Comparison of ENCODE assay signal across 8 cellular contexts in the genomic region with DNA sequence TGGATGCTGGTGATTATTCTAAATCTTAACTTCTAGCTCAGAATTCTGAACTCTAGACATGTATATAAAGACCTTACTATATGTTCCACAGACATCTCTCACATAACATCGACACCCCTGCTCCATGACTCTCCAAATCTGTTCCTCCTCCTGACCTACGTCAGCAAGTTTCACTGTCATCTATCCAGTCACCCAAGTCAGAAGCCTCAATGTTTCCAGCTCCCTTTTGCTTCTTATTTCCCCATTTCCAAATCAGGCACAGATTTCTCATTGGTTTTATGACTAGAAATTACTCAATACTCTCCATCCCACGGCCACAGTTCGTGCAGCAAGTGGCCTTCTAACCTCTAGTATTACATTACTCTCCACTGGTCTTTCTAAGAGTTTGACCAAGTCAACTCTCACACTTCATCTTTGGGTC. TPM values are rescaled to one million over a fixed set of nuclear protein-coding genes. Genes with fewer than 3 reads are reported as not detected.
DNase-seq lines count a peak whose midpoint lies in the region; ATAC-seq and TF ChIP-seq lines count a peak whose summit lies in the region.

No MANE protein-coding gene starts in this region.

- intact Hi-C loops in sciatic nerve (cut with DNase I) = no loop called here

- POLR2A ChIA-PET in activated CD4-positive, alpha-beta memory T cell treated with anti-CD3 and anti-CD28 coated beads, Interleukin-2, amount 10 ng/mL, durations not matched to agents 7 days and 5 days (lab: Charles Lee) = interaction anchor here (0.8 to 1.2 kb wide), 3 partner anchors 18 to 27 kb away, joined by 3 to 5 read pairs (median 3); no protein-coding TSS in a partner anchor

- DNase-seq in AG09309 (ENCODE audit: low read depth) (peak; percentile 51), sciatic nerve (ENCODE audit: low spot score) (no peak), NCI-H1048 (lab: John Stamatoyannopoulos, UW) (no peak), iPS-NIHi7 (ENCODE audit: extremely low spot score) (no peak), ACHN (no peak)
- DNase-seq in activated CD4-positive, alpha-beta memory T cell treated with anti-CD3 and anti-CD28 coated beads, Interleukin-2, amount 10 ng/mL, durations not matched to agents 7 days and 5 days = no peak

- H3K36me3 Mint-ChIP-seq in activated CD4-positive, alpha-beta memory T cell treated with anti-CD3 and anti-CD28 coated beads, Interleukin-2, amount 10 ng/mL, durations not matched to agents 7 days and 5 days (ENCODE audit: low read depth) = peaks cover 42% of the 10 kb centered on the region

- no peak overlapping the region for H3K4me3 Mint-ChIP-seq in activated CD4-positive, alpha-beta memory T cell treated with anti-CD3 and anti-CD28 coated beads, Interleukin-2, amount 10 ng/mL, durations not matched to agents 7 days and 5 days

- no peak overlapping the region for H3K4me3 ChIP-seq in AG09309 (ENCODE audit: control insufficient read depth, low read depth, low read length)

- ATAC-seq in GM18861 (IDR thresholded peaks at IDR 0.05; ENCODE audit: unreplicated experiment) (peak; percentile 35), HG03045 (IDR thresholded peaks at IDR 0.05; ENCODE audit: unreplicated experiment) (peak; percentile 54), sciatic nerve (peak; percentile 84)

- peak overlapping the region; percentile 56 for H3K27ac Mint-ChIP-seq in activated CD4-positive, alpha-beta memory T cell treated with anti-CD3 and anti-CD28 coated beads, Interleukin-2, amount 10 ng/mL, durations not matched to agents 7 days and 5 days

- CTCF ChIA-PET in activated CD4-positive, alpha-beta memory T cell treated with anti-CD3 and anti-CD28 coated beads, Interleukin-2, amount 10 ng/mL, durations not matched to agents 7 days and 5 days (lab: Charles Lee) = interaction anchor here (0.9 to 1.5 kb wide), 5 partner anchors 10 to 36 kb away, joined by 3 to 4 read pairs (median 3); no protein-coding TSS in a partner anchor

- in situ Hi-C loops in ACHN (cut with HindIII; ENCODE audit: low pct_ligation_motif_present, low pct_unique_long_range_greater_than_20kb, low sequenced_read_pairs) = no loop called here

- no peaks in the 10 kb centered on the region for H3K27me3 Mint-ChIP-seq in activated CD4-positive, alpha-beta memory T cell treated with anti-CD3 and anti-CD28 coated beads, Interleukin-2, amount 10 ng/mL, durations not matched to agents 7 days and 5 days

- TF ChIP-seq CTCF in AG09309 (IDR thresholded peaks at IDR 0.05; ENCODE audit: control insufficient read depth, insufficient read depth, low read depth, low read length, missing control alignments) = no peak

- H3K9me3 Mint-ChIP-seq in activated CD4-positive, alpha-beta memory T cell treated with anti-CD3 and anti-CD28 coated beads, Interleukin-2, amount 10 ng/mL, durations not matched to agents 7 days and 5 days = no peaks in the 10 kb centered on the region

- H3K4me1 Mint-ChIP-seq in activated CD4-positive, alpha-beta memory T cell treated with anti-CD3 and anti-CD28 coated beads, Interleukin-2, amount 10 ng/mL, durations not matched to agents 7 days and 5 days = peaks cover 53% of the 10 kb centered on the region

RNA-seq across cellular contexts. Expression of a gene that starts 28.5 kb away (rescaled TPM):
- total RNA-seq in activated CD4-positive, alpha-beta memory T cell treated with anti-CD3 and anti-CD28 coated beads, Interleukin-2, amount 10 ng/mL, durations not matched to agents 7 days and 5 days = 10 to 100 TPM; 41.6 to 43.0 TPM
- total RNA-seq in sciatic nerve = 63.6 TPM
